16 cellular contexts compared by ENCODE assay signal in genomic region chr17:30203471-30203981, GRCh38. TPM values are rescaled to one million over a fixed set of nuclear protein-coding genes. Genes with fewer than 3 reads are reported as not detected.
DNase-seq lines count a peak whose midpoint lies in the region; ATAC-seq, FAIRE-seq and TF ChIP-seq lines count a peak whose summit lies in the region.
"Had no signal": no experiment of that assay in that cellular context is flagged by ENCODE, and none has a peak within 500 bp of the region (broad histone marks: within the 10 kb centered on the region; RNA-seq: fewer than 3 reads in every experiment).

No MANE protein-coding gene starts in this region.

- no peak overlapping the region for H2BK5ac ChIP-seq in H1 (ENCODE audit: low read depth, low read length)

- H2BK120ac ChIP-seq in H1 (replicated peaks; ENCODE audit: low read depth, low read length): no peak overlapping the region

- H3K9me3 ChIP-seq in SK-N-SH (no peaks in the 10 kb centered on the region), OCI-LY1 (ENCODE audit: low read length) (no peaks in the 10 kb centered on the region), H1 (ENCODE audit: insufficient read depth in 2 of 2, low read depth in 1 of 2, low read length in 1 of 2) (no peaks in the 10 kb centered on the region), parathyroid adenoma (ENCODE audit: control insufficient read depth, low read length) (no peaks in the 10 kb centered on the region), body of pancreas (no peaks in the 10 kb centered on the region)
- H3K9me3 ChIP-seq: right atrium auricular region had no signal

- H2AK5ac ChIP-seq in H1 (ENCODE audit: low read depth, low read length): no peak overlapping the region

- no peak overlapping the region for H2BK15ac ChIP-seq in H1 (ENCODE audit: low read length)

- ATAC-seq in SK-N-SH treated with all-trans-retinoic acid at 6 μM for 48 hours (no peak), GM19455 (IDR thresholded peaks at IDR 0.05; ENCODE audit: unreplicated experiment) (no peak), body of pancreas (no peak)

- no peak overlapping the region for H3K27ac ChIP-seq in SK-N-SH (ENCODE audit: low read depth in 2 of 2, low read length in 1 of 2)
- H3K27ac ChIP-seq in OCI-LY1 (ENCODE audit: low read depth, low read length, poor library complexity, severe bottlenecking): no peak overlapping the region
- no peak overlapping the region for H3K27ac ChIP-seq in H1 (ENCODE audit: low read depth, low read length)
- peak overlapping the region; percentile 74 for H3K27ac ChIP-seq in parathyroid adenoma
- no peak overlapping the region for H3K27ac ChIP-seq in body of pancreas
- H3K27ac ChIP-seq: right atrium auricular region had no signal

- H2BK20ac ChIP-seq in H1 (ENCODE audit: low read length): no peak overlapping the region

- H2BK12ac ChIP-seq in H1 (ENCODE audit: low read depth, low read length): no peak overlapping the region

- no peak overlapping the region for H3K23ac ChIP-seq in H1 (ENCODE audit: insufficient read length)

- FAIRE-seq in H1 (lab: Jason Lieb, UNC): no peak
- FAIRE-seq: colon had no signal

- H3K23me2 ChIP-seq in H1 (ENCODE audit: low read depth, low read length): no peaks in the 10 kb centered on the region; the same call in 1 of the 2 replicates

- no peak overlapping the region for H3K14ac ChIP-seq in H1 (ENCODE audit: insufficient read length)

- H4K8ac ChIP-seq in H1 (ENCODE audit: extremely low read depth, insufficient read depth, low read length): peak overlapping the region; percentile 62; the same call in 1 of the 2 replicates

- H3K79me1 ChIP-seq in H1 (ENCODE audit: low read depth, low read length): no peaks in the 10 kb centered on the region

- TF ChIP-seq EP300 in SK-N-SH (IDR thresholded peaks at IDR 0.05; ENCODE audit: borderline replicate concordance in 1 of 2, low read depth in 1 of 2, low read length in 1 of 2) (no peak), H1 (IDR thresholded peaks at IDR 0.05; ENCODE audit: borderline replicate concordance in 1 of 2, low read depth in 2 of 2, low read length in 2 of 2) (no peak)

- H3K18ac ChIP-seq in H1 (ENCODE audit: extremely low read depth, low read length): peak overlapping the region; percentile 25; the same call in 1 of the 2 replicates

- no peaks in the 10 kb centered on the region for H3K36me3 ChIP-seq in SK-N-SH (replicated peaks in 1 of 2; ENCODE audit: control insufficient read depth in 1 of 2, insufficient read depth in 2 of 2, low read length in 1 of 2)
- H3K36me3 ChIP-seq in OCI-LY1 (ENCODE audit: insufficient read depth, low read length): no peaks in the 10 kb centered on the region
- H3K36me3 ChIP-seq in H1 (ENCODE audit: control insufficient read depth in 2 of 4, insufficient read depth in 4 of 4, low read length in 3 of 4): no peaks in the 10 kb centered on the region
- no peaks in the 10 kb centered on the region for H3K36me3 ChIP-seq in parathyroid adenoma (ENCODE audit: control insufficient read depth, insufficient read depth, low read length)
- H3K36me3 ChIP-seq in body of pancreas (replicated peaks in 1 of 2; ENCODE audit: insufficient read depth in 1 of 2, low read depth in 2 of 2): no peaks in the 10 kb centered on the region
- H3K36me3 ChIP-seq: right atrium auricular region had no signal

- H3K4ac ChIP-seq in H1 (replicated peaks; ENCODE audit: insufficient read length, low read depth, low read length): no peak overlapping the region

- 93% methylated on average over 6 of the region's 6 CpGs for WGBS in SK-N-SH (ENCODE audit: low lambda C conversion rate)
- WGBS in H1 (ENCODE audit: extremely low coverage in 1 of 2, insufficient coverage in 1 of 2, insufficient read length in 1 of 2, insufficient replicate concordance in 2 of 2, low coverage in 1 of 2, low lambda C conversion rate in 2 of 2, missing lambda C conversion rate in 1 of 2), 2 experiments: 70% methylated on average over 6 of the region's 6 CpGs; no CpG with 5 or more reads in 1 of the 2 experiments
- WGBS in body of pancreas, 2 donors: 82 to 84% methylated on average over 5 to 6 of the region's 6 CpGs

- H3K4me1 ChIP-seq in SK-N-SH (ENCODE audit: control insufficient read depth in 1 of 2, insufficient read depth in 2 of 2, low read depth in 1 of 2, low read length in 1 of 2) (peaks cover 0 to 4% of the 10 kb centered on the region in 2 experiments; a peak in 1 of 4 replicates), OCI-LY1 (ENCODE audit: insufficient read depth, low read length, severe bottlenecking) (no peaks in the 10 kb centered on the region), H1 (replicated peaks in 1 of 4; ENCODE audit: control insufficient read depth in 3 of 4, insufficient read depth in 4 of 4, low read length in 3 of 4) (no peaks in the 10 kb centered on the region), parathyroid adenoma (peaks cover 23% of the 10 kb centered on the region), body of pancreas (no peaks in the 10 kb centered on the region)
- H3K4me1 ChIP-seq: right atrium auricular region had no signal

- H2AFZ ChIP-seq in SK-N-SH (ENCODE audit: low read depth) (no peak overlapping the region), OCI-LY1 (ENCODE audit: low read length) (no peak overlapping the region), H1 (ENCODE audit: low read length) (peak overlapping the region; percentile 43; the same call in 1 of the 2 replicates), parathyroid adenoma (peak overlapping the region; percentile 63)

- no peaks in the 10 kb centered on the region for H3K79me2 ChIP-seq in SK-N-SH (ENCODE audit: insufficient read depth)
- no peaks in the 10 kb centered on the region for H3K79me2 ChIP-seq in OCI-LY1 (ENCODE audit: insufficient read depth, low read length)
- no peaks in the 10 kb centered on the region for H3K79me2 ChIP-seq in H1 (ENCODE audit: control insufficient read depth in 1 of 2, insufficient read depth in 2 of 2, low read length in 2 of 2)
- H3K79me2 ChIP-seq in parathyroid adenoma: no peaks in the 10 kb centered on the region

- H3K4me2 ChIP-seq in SK-N-SH (no peak overlapping the region), OCI-LY1 (ENCODE audit: low read length) (no peak overlapping the region), H1 (ENCODE audit: insufficient read depth in 1 of 2, low read depth in 2 of 2, low read length in 2 of 2) (no peak overlapping the region), parathyroid adenoma (ENCODE audit: low read length) (no peak overlapping the region)

- no peak overlapping the region for H4K91ac ChIP-seq in H1 (replicated peaks; ENCODE audit: insufficient read length, low read length)

- H3K9ac ChIP-seq in SK-N-SH (no peak overlapping the region), OCI-LY1 (ENCODE audit: low read length) (no peak overlapping the region), H1 (replicated peaks in 1 of 4; ENCODE audit: extremely low read depth in 1 of 4, low read depth in 3 of 4, low read length in 3 of 4) (no peak overlapping the region), parathyroid adenoma (no peak overlapping the region)

- TF ChIP-seq RAD21 in SK-N-SH (IDR thresholded peaks at IDR 0.05; ENCODE audit: low read length) (no peak), H1 (IDR thresholded peaks at IDR 0.05 in 1 of 2, conservative IDR thresholded peaks at IDR 0.05 in 1 of 2; ENCODE audit: low read depth in 2 of 2, low read length in 2 of 2) (peak; percentile 54 to 63)

- no peaks in the 10 kb centered on the region for H3K9me2 ChIP-seq in SK-N-SH
- H3K9me2 ChIP-seq in OCI-LY1 (ENCODE audit: low read depth, low read length): no peaks in the 10 kb centered on the region

- POLR2A ChIA-PET in SK-N-SH (lab: Yijun Ruan, JAX) (no interaction called here), H1 (lab: Charles Lee; ENCODE audit: partially characterized antibody) (interaction anchor here (0.7 to 2.2 kb wide), 6 partner anchors 12 to 78 kb away, joined by 3 to 6 read pairs (median 3); no protein-coding TSS in a partner anchor)

- no peaks in the 10 kb centered on the region for H3K27me3 ChIP-seq in SK-N-SH (ENCODE audit: insufficient read depth)
- no peaks in the 10 kb centered on the region for H3K27me3 ChIP-seq in OCI-LY1 (ENCODE audit: insufficient read depth, low read length)
- H3K27me3 ChIP-seq in H1 (replicated peaks in 1 of 4; ENCODE audit: control insufficient read depth in 3 of 4, extremely low read depth in 1 of 4, insufficient read depth in 3 of 4, low read length in 3 of 4): no peaks in the 10 kb centered on the region
- no peaks in the 10 kb centered on the region for H3K27me3 ChIP-seq in parathyroid adenoma (ENCODE audit: control insufficient read depth, insufficient read depth, low read length)
- no peaks in the 10 kb centered on the region for H3K27me3 ChIP-seq in body of pancreas
- H3K27me3 ChIP-seq: right atrium auricular region had no signal

- intact Hi-C loops in body of pancreas (cut with DNase I): no loop called here

- CTCF ChIA-PET in SK-N-SH (lab: Yijun Ruan, JAX): interaction anchor here (1.0 to 4.5 kb wide), 5 partner anchors 22 to 98 kb away, joined by 3 to 13 read pairs (median 3); no protein-coding TSS in a partner anchor
- CTCF ChIA-PET in H1 (lab: Charles Lee; ENCODE audit: partially characterized antibody): interaction anchor here (0.6 to 3.8 kb wide), 13 partner anchors 9 to 1085 kb away, joined by 3 to 26 read pairs (median 4); no protein-coding TSS in a partner anchor

- no peaks in the 10 kb centered on the region for H4K20me1 ChIP-seq in SK-N-SH (ENCODE audit: insufficient read depth)
- H4K20me1 ChIP-seq in OCI-LY1 (ENCODE audit: insufficient read depth, low read length): no peaks in the 10 kb centered on the region
- H4K20me1 ChIP-seq in H1 (replicated peaks in 1 of 2; ENCODE audit: control insufficient read depth in 1 of 2, insufficient read depth in 2 of 2, low read length in 2 of 2): no peaks in the 10 kb centered on the region

- H3K4me3 ChIP-seq in SK-N-SH (ENCODE audit: low read depth in 2 of 2, low read length in 1 of 2) (no peak overlapping the region), OCI-LY1 (ENCODE audit: low read depth, low read length, poor library complexity, severe bottlenecking) (no peak overlapping the region), H1 (ENCODE audit: extremely low read depth in 1 of 4, insufficient read depth in 2 of 4, low read depth in 3 of 4, low read length in 4 of 4) (no peak overlapping the region), parathyroid adenoma (ENCODE audit: low read depth, low read length) (no peak overlapping the region), body of pancreas (no peak overlapping the region)
- H3K4me3 ChIP-seq: right atrium auricular region had no signal

- TF ChIP-seq POLR2A in H1 (IDR thresholded peaks at IDR 0.05; ENCODE audit: control extremely low read depth in 1 of 2, low read depth in 2 of 2, low read length in 2 of 2) (no peak), body of pancreas (IDR thresholded peaks at IDR 0.05) (no peak)

- H4K5ac ChIP-seq in H1 (ENCODE audit: insufficient read length, low read depth, low read length): no peak overlapping the region

- H3K56ac ChIP-seq in H1 (replicated peaks; ENCODE audit: insufficient read length, low read depth, low read length): no peak overlapping the region

- no peak for TF ChIP-seq CTCF in SK-N-SH (IDR thresholded peaks at IDR 0.05)
- TF ChIP-seq CTCF in OCI-LY1 (IDR thresholded peaks at IDR 0.05; ENCODE audit: low read length): peak; percentile 18; the same call in 1 of the 2 replicates
- peak; percentile 57 to 71 (median 67) for TF ChIP-seq CTCF in H1 (IDR thresholded peaks at IDR 0.05; ENCODE audit: control extremely low read depth in 1 of 3, insufficient read depth in 1 of 3, low read depth in 1 of 3, low read length in 3 of 3)
- peak; percentile 24 for TF ChIP-seq CTCF in parathyroid adenoma (IDR thresholded peaks at IDR 0.05)
- TF ChIP-seq CTCF in body of pancreas (IDR thresholded peaks at IDR 0.05): no peak

- DNase-seq in SK-N-SH (peak; percentile 1), H1 (ENCODE audit: low read depth in 1 of 2, low spot score in 2 of 2) (peak; percentile 21 to 56), body of pancreas (no peak), anterior cingulate cortex (lab: John Stamatoyannopoulos, UW) (no peak)
- DNase-seq: activated T-cell treated with anti-CD3 and anti-CD28 coated beads, Interleukin-2, amount 50 U/mL, for 24 hours; C1 segment of cervical spinal cord; DMS153; hippocampal formation; NCI-H146; SW 1271 had no signal

- no peaks in the 10 kb centered on the region for H3F3A ChIP-seq in SK-N-SH (replicated peaks; ENCODE audit: insufficient read depth)
- H3F3A ChIP-seq in OCI-LY1 (ENCODE audit: insufficient read depth, low read length): no peaks in the 10 kb centered on the region

RNA-seq across cellular contexts. Expression of gene SLC6A4, which starts 32.0 kb away (rescaled TPM):
- 0.02 and 0.12 TPM in 2 replicates for polyA plus RNA-seq in SK-N-SH (2012; rRNA removed)
- 0.03 and 0.05 TPM in 2 replicates for polyA plus RNA-seq in SK-N-SH (2012; cell fraction: cytosol; rRNA removed)
- 0.19 TPM in 1 of 2 replicates, not detected in the other for polyA plus RNA-seq in SK-N-SH (2012; cell fraction: nucleus; rRNA removed)
- total RNA-seq in H1 (2021; fragmentation: NEBNext Ultra II Directional; extraction: Animal tissue kit (Norgen Biotek cat#: 25700)): 0.09 TPM in 1 of 2 replicates, not detected in the other
- polyA plus RNA-seq in H1 (2011; rRNA removed): 0.08 and 0.33 TPM in 2 replicates
- 0.05 TPM for polyA plus RNA-seq in H1 (2011; cell fraction: cytosol; rRNA removed)
- 0.20 TPM for polyA plus RNA-seq in H1 (2011; cell fraction: nucleus; rRNA removed)
- polyA plus RNA-seq in H1 (2012, experiment 1 of 2): 0.09 to 0.40 TPM (median 0.11 TPM) in 4 replicates
- polyA plus RNA-seq in H1 (2012, experiment 2 of 2): 0.07 TPM
- 0.16 TPM for polyA plus RNA-seq in H1 (2013, experiment 1 of 2)
- polyA plus RNA-seq in H1 (2013, experiment 2 of 2): 0.06 TPM
- 0.12 and 0.35 TPM in 2 replicates for polyA minus RNA-seq in H1 (2011; rRNA and poly(A)+ RNA removed)
- polyA minus RNA-seq in H1 (2011; cell fraction: cytosol; rRNA and poly(A)+ RNA removed): 0.37 TPM
- not detected for polyA minus RNA-seq in H1 (2011; cell fraction: nucleus; rRNA and poly(A)+ RNA removed)
- 1 to 10 TPM in 1 of 2 donors, under 1 TPM in 1; 0.33 to 2.1 TPM for total RNA-seq in body of pancreas

Comparison
In these comparisons a context has a peak if more than half of its experiments do, and no peak if none do; other contexts are left out.
1. DNase-seq: peak in SK-N-SH (single experiment) and H1 (2 of 2); none in body of pancreas (0 of 4) and anterior cingulate cortex (0 of 58).
2. H2AFZ ChIP-seq: peak in H1 (single experiment) and parathyroid adenoma (single experiment); none in SK-N-SH (single experiment) and OCI-LY1 (single experiment).
3. CTCF ChIP-seq: peak in OCI-LY1 (single experiment), H1 (3 of 3) and parathyroid adenoma (single experiment); none in SK-N-SH (single experiment) and body of pancreas (0 of 7).
4. Of the 17 proteins assayed by ChIP-seq in both H1 and SK-N-SH: peak only in H1: CTCF and RAD21; only in SK-N-SH: none; in both: none; in neither: 15.